1 cellular context compared by ENCODE assay signal in the genomic region with DNA sequence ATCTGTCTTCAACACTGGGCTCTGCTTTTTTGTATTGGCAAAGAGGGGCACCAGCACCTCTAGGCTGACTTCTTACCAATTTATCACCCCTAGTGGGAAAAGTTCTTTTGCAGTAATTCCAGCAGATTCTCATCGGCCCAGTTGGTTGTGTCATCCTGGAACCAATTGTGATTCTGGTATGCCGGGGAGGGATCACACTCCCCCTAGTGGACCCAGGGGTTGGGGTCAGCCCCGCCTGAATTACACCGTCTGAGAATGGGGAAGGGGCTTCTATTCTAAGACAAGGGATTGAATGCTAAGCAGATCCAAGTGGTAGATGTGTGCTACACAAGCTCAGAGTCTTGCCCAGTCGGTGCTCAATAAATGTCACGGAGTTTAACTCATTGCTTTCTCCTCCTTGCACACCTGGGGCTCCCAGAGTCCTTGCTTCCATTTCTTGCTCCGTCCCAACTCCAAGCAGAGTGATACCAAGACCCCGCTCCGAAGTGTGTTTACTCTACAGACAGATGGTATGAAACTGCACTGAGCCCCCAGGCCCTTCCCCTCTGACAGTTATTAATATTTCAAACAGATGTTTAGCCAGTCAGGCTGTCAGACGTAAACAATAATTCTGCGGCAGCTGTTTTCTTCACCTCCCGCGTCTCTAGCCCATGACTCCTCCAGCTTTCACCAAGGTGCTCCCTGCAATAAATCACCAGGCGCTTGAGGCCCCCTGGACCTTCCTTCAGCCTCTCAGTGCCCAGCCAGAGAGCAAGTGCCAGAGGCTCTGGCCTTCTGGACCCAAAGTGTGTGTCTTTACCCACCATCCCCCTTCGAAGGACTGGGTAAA.
TF ChIP-seq lines count a peak whose summit lies in the region.

No MANE protein-coding gene starts in this region.

TF ChIP-seq in K562, 482 proteins besides CTCF, POLR2A, EP300 and RAD21 (continued from another document and continues in another):
- TF ChIP-seq, protein P1, sequence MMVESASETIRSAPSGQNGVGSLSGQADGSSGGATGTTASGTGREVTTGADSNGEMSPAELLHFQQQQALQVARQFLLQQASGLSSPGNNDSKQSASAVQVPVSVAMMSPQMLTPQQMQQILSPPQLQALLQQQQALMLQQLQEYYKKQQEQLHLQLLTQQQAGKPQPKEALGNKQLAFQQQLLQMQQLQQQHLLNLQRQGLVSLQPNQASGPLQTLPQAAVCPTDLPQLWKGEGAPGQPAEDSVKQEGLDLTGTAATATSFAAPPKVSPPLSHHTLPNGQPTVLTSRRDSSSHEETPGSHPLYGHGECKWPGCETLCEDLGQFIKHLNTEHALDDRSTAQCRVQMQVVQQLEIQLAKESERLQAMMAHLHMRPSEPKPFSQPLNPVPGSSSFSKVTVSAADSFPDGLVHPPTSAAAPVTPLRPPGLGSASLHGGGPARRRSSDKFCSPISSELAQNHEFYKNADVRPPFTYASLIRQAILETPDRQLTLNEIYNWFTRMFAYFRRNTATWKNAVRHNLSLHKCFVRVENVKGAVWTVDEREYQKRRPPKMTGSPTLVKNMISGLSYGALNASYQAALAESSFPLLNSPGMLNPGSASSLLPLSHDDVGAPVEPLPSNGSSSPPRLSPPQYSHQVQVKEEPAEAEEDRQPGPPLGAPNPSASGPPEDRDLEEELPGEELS (CRISPR knock-in tag; IDR thresholded peaks at IDR 0.05; ENCODE audit: borderline replicate concordance), result no peak
- TF ChIP-seq TCFL5 (CRISPR knock-in tag; conservative IDR thresholded peaks at IDR 0.05), result no peak
- TF ChIP-seq, protein P2, sequence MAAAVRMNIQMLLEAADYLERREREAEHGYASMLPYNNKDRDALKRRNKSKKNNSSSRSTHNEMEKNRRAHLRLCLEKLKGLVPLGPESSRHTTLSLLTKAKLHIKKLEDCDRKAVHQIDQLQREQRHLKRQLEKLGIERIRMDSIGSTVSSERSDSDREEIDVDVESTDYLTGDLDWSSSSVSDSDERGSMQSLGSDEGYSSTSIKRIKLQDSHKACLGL (CRISPR knock-in tag; IDR thresholded peaks at IDR 0.05; ENCODE audit: borderline replicate concordance, poor library complexity, severe bottlenecking), result no peak
- 0 out of 4 replicates have a peak, but pooled peaks of 1 of the 2 experiments have one; percentile 10 for TF ChIP-seq HDAC1 (IDR thresholded peaks at IDR 0.05)
- peak; percentile 80 for TF ChIP-seq BRD9 (IDR thresholded peaks at IDR 0.05; ENCODE audit: low read depth, partially characterized antibody)
- TF ChIP-seq MCM2 (IDR thresholded peaks at IDR 0.05; ENCODE audit: low read depth), result no peak
- no peak for TF ChIP-seq RBFOX2 (IDR thresholded peaks at IDR 0.05; ENCODE audit: low read depth, low read length)
- TF ChIP-seq PTTG1 (tag; IDR thresholded peaks at IDR 0.05; ENCODE audit: low read depth), result no peak
- no peak for TF ChIP-seq HNRNPLL (IDR thresholded peaks at IDR 0.05; ENCODE audit: low read depth, low read length, poor library complexity, severe bottlenecking)
- TF ChIP-seq, protein P3, sequence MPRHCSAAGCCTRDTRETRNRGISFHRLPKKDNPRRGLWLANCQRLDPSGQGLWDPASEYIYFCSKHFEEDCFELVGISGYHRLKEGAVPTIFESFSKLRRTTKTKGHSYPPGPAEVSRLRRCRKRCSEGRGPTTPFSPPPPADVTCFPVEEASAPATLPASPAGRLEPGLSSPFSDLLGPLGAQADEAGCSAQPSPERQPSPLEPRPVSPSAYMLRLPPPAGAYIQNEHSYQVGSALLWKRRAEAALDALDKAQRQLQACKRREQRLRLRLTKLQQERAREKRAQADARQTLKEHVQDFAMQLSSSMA (CRISPR knock-in tag; IDR thresholded peaks at IDR 0.05), result no peak
- no peak for TF ChIP-seq EGR1 (conservative IDR thresholded peaks at IDR 0.05)
- no peak for TF ChIP-seq ZNF764 (CRISPR knock-in tag; IDR thresholded peaks at IDR 0.05; ENCODE audit: low read depth)
- TF ChIP-seq OTX1 (CRISPR knock-in tag; IDR thresholded peaks at IDR 0.05), result no peak
- TF ChIP-seq, protein P4, sequence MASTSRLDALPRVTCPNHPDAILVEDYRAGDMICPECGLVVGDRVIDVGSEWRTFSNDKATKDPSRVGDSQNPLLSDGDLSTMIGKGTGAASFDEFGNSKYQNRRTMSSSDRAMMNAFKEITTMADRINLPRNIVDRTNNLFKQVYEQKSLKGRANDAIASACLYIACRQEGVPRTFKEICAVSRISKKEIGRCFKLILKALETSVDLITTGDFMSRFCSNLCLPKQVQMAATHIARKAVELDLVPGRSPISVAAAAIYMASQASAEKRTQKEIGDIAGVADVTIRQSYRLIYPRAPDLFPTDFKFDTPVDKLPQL (IDR thresholded peaks at IDR 0.05; ENCODE audit: extremely low read depth, insufficient read length), result no peak
- TF ChIP-seq, protein P5, sequence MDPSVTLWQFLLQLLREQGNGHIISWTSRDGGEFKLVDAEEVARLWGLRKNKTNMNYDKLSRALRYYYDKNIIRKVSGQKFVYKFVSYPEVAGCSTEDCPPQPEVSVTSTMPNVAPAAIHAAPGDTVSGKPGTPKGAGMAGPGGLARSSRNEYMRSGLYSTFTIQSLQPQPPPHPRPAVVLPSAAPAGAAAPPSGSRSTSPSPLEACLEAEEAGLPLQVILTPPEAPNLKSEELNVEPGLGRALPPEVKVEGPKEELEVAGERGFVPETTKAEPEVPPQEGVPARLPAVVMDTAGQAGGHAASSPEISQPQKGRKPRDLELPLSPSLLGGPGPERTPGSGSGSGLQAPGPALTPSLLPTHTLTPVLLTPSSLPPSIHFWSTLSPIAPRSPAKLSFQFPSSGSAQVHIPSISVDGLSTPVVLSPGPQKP (CRISPR knock-in tag; IDR thresholded peaks at IDR 0.05), result no peak
- TF ChIP-seq SMARCC2 (IDR thresholded peaks at IDR 0.05; ENCODE audit: low read depth), result no peak
- TF ChIP-seq FOXP1 (CRISPR knock-in tag; IDR thresholded peaks at IDR 0.05), result no peak
- TF ChIP-seq, protein P6, sequence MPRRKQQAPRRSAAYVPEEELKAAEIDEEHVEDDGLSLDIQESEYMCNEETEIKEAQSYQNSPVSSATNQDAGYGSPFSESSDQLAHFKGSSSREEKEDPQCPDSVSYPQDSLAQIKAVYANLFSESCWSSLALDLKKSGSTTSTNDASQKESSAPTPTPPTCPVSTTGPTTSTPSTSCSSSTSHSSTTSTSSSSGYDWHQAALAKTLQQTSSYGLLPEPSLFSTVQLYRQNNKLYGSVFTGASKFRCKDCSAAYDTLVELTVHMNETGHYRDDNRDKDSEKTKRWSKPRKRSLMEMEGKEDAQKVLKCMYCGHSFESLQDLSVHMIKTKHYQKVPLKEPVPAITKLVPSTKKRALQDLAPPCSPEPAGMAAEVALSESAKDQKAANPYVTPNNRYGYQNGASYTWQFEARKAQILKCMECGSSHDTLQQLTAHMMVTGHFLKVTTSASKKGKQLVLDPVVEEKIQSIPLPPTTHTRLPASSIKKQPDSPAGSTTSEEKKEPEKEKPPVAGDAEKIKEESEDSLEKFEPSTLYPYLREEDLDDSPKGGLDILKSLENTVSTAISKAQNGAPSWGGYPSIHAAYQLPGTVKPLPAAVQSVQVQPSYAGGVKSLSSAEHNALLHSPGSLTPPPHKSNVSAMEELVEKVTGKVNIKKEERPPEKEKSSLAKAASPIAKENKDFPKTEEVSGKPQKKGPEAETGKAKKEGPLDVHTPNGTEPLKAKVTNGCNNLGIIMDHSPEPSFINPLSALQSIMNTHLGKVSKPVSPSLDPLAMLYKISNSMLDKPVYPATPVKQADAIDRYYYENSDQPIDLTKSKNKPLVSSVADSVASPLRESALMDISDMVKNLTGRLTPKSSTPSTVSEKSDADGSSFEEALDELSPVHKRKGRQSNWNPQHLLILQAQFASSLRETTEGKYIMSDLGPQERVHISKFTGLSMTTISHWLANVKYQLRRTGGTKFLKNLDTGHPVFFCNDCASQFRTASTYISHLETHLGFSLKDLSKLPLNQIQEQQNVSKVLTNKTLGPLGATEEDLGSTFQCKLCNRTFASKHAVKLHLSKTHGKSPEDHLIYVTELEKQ (CRISPR knock-in tag; IDR thresholded peaks at IDR 0.05), result 0 out of 2 replicates have a peak, but pooled peaks have one; percentile 58
- TF ChIP-seq, protein P7, sequence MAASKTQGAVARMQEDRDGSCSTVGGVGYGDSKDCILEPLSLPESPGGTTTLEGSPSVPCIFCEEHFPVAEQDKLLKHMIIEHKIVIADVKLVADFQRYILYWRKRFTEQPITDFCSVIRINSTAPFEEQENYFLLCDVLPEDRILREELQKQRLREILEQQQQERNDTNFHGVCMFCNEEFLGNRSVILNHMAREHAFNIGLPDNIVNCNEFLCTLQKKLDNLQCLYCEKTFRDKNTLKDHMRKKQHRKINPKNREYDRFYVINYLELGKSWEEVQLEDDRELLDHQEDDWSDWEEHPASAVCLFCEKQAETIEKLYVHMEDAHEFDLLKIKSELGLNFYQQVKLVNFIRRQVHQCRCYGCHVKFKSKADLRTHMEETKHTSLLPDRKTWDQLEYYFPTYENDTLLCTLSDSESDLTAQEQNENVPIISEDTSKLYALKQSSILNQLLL (CRISPR knock-in tag; IDR thresholded peaks at IDR 0.05; ENCODE audit: borderline replicate concordance), result no peak
- TF ChIP-seq SRSF9 (IDR thresholded peaks at IDR 0.05; ENCODE audit: borderline replicate concordance, low read depth, low read length), result no peak
- 0 out of 2 replicates have a peak, but pooled peaks have one; percentile 21 for TF ChIP-seq SPI1 (IDR thresholded peaks at IDR 0.05; ENCODE audit: borderline replicate concordance, low read depth, low read length)
- TF ChIP-seq ZFP1 (CRISPR knock-in tag; IDR thresholded peaks at IDR 0.05), result no peak
- no peak for TF ChIP-seq FOXM1 (IDR thresholded peaks at IDR 0.05; ENCODE audit: low read depth)
- TF ChIP-seq FOXM1 (CRISPR knock-in tag; IDR thresholded peaks at IDR 0.05; ENCODE audit: low read depth), result no peak
- TF ChIP-seq, protein P8, sequence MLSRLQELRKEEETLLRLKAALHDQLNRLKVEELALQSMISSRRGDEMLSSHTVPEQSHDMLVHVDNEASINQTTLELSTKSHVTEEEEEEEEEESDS (CRISPR knock-in tag; IDR thresholded peaks at IDR 0.05), result no peak
- TF ChIP-seq, protein P9, sequence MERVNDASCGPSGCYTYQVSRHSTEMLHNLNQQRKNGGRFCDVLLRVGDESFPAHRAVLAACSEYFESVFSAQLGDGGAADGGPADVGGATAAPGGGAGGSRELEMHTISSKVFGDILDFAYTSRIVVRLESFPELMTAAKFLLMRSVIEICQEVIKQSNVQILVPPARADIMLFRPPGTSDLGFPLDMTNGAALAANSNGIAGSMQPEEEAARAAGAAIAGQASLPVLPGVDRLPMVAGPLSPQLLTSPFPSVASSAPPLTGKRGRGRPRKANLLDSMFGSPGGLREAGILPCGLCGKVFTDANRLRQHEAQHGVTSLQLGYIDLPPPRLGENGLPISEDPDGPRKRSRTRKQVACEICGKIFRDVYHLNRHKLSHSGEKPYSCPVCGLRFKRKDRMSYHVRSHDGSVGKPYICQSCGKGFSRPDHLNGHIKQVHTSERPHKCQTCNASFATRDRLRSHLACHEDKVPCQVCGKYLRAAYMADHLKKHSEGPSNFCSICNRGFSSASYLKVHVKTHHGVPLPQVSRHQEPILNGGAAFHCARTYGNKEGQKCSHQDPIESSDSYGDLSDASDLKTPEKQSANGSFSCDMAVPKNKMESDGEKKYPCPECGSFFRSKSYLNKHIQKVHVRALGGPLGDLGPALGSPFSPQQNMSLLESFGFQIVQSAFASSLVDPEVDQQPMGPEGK (CRISPR knock-in tag; IDR thresholded peaks at IDR 0.05; ENCODE audit: borderline replicate concordance), result no peak
- TF ChIP-seq KLF16 (IDR thresholded peaks at IDR 0.05), result 0 out of 2 replicates have a peak, but pooled peaks have one; percentile 30
- no peak for TF ChIP-seq HMG20A (CRISPR knock-in tag; conservative IDR thresholded peaks at IDR 0.05)
- no peak for TF ChIP-seq NFRKB (IDR thresholded peaks at IDR 0.05; ENCODE audit: low read depth)
- TF ChIP-seq PURB (CRISPR knock-in tag; IDR thresholded peaks at IDR 0.05; ENCODE audit: low read depth), result no peak
- TF ChIP-seq SP2 (IDR thresholded peaks at IDR 0.05; ENCODE audit: extremely low read depth, low read depth, low read length, poor library complexity, severe bottlenecking), result no peak
- TF ChIP-seq FUS (optimal IDR thresholded peaks at IDR 0.05; ENCODE audit: low read depth, low read length), result no peak
- no peak for TF ChIP-seq ZNF121 (CRISPR knock-in tag; conservative IDR thresholded peaks at IDR 0.05)
- TF ChIP-seq ZNF316 (IDR thresholded peaks at IDR 0.05), result no peak
- TF ChIP-seq, protein P10, sequence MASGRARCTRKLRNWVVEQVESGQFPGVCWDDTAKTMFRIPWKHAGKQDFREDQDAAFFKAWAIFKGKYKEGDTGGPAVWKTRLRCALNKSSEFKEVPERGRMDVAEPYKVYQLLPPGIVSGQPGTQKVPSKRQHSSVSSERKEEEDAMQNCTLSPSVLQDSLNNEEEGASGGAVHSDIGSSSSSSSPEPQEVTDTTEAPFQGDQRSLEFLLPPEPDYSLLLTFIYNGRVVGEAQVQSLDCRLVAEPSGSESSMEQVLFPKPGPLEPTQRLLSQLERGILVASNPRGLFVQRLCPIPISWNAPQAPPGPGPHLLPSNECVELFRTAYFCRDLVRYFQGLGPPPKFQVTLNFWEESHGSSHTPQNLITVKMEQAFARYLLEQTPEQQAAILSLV (tag; IDR thresholded peaks at IDR 0.05), result no peak
- no peak for TF ChIP-seq SMARCB1 (IDR thresholded peaks at IDR 0.05; ENCODE audit: insufficient read length, low read depth)
- no peak for TF ChIP-seq NUFIP1 (IDR thresholded peaks at IDR 0.05; ENCODE audit: partially characterized antibody)
- no peak for TF ChIP-seq CBX3 (IDR thresholded peaks at IDR 0.05; ENCODE audit: borderline replicate concordance in 1 of 2, low read length in 2 of 2)
- TF ChIP-seq CXXC5 (CRISPR knock-in tag; IDR thresholded peaks at IDR 0.05), result peak; percentile 8; the same call in 1 of the 2 replicates
- TF ChIP-seq COPS2 (conservative IDR thresholded peaks at IDR 0.05), result no peak
- no peak for TF ChIP-seq POLR2G (IDR thresholded peaks at IDR 0.05; ENCODE audit: low read depth, low read length)
- TF ChIP-seq ZEB2 (IDR thresholded peaks at IDR 0.05), result 0 out of 2 replicates have a peak, but pooled peaks have one; percentile 24
- TF ChIP-seq NFE2 (IDR thresholded peaks at IDR 0.05; ENCODE audit: low read depth), result no peak
- TF ChIP-seq KAT8 (IDR thresholded peaks at IDR 0.05; ENCODE audit: low read depth), result no peak
